ENCODE assay signal across 8 cellular contexts in genomic region chr15:34970098-34970416, GRCh38. TPM values are rescaled to one million over a fixed set of nuclear protein-coding genes. Genes with fewer than 3 reads are reported as not detected.
DNase-seq lines count a peak whose midpoint lies in the region; ATAC-seq and TF ChIP-seq lines count a peak whose summit lies in the region.
"Not testable (repeated sequence)": the region's sequence is repeated elsewhere in the genome, so short reads cannot be mapped to it uniquely, and the experiment has no call there.

No MANE protein-coding gene starts in this region.

- TF ChIP-seq CTCF in Loucy (conservative IDR thresholded peaks at IDR 0.05; ENCODE audit: low read length); neural crest cell (conservative IDR thresholded peaks at IDR 0.05); testis (IDR thresholded peaks at IDR 0.05): not testable (repeated sequence)

- H3K9me3 Mint-ChIP-seq in CD8-positive, alpha-beta memory T cell; activated CD8-positive, alpha-beta T cell treated with anti-CD3 and anti-CD28 coated beads, Interleukin-2, amount 10 ng/mL, durations not matched to agents 7 days and 5 days (ENCODE audit: insufficient read depth); dendritic cell treated with granulocyte-macrophage colony-stimulating factor and Interleukin-4, amounts not matched to agents 40 ng/mL and 50 ng/mL, for 4 days; neural crest cell: not testable (repeated sequence)

- peak overlapping the region; percentile 88 for H3K27ac ChIP-seq in CD8-positive, alpha-beta memory T cell (ENCODE audit: low read depth, low read length)
- peak overlapping the region in 1 of 2 donors; percentile 80 for H3K27ac ChIP-seq in testis

- peaks cover 45% of the 10 kb centered on the region for H3K79me2 ChIP-seq in Loucy (ENCODE audit: insufficient read depth, low read length)

- peak overlapping the region; percentile 96 for H3K4me3 ChIP-seq in CD8-positive, alpha-beta memory T cell (ENCODE audit: low read length)
- H3K4me3 ChIP-seq in HAP-1 (peak overlapping the region; percentile 98), Loucy (ENCODE audit: low read length, poor library complexity, severe bottlenecking) (peak overlapping the region; percentile 89), iPS-15b (ENCODE audit: low read depth, low read length) (peak overlapping the region; percentile 97), testis (peak overlapping the region; percentile 86 to 92)

- ATAC-seq in activated CD8-positive, alpha-beta T cell treated with anti-CD3 and anti-CD28 coated beads, Interleukin-2, amount 10 ng/mL, durations not matched to agents 7 days and 5 days, result peak; percentile 5

- H3K36me3 Mint-ChIP-seq in CD8-positive, alpha-beta memory T cell, result peaks cover 0 to 24% (median 5%) of the 10 kb centered on the region in 3 donors
- peaks cover 14% of the 10 kb centered on the region for H3K36me3 Mint-ChIP-seq in activated CD8-positive, alpha-beta T cell treated with anti-CD3 and anti-CD28 coated beads, Interleukin-2, amount 10 ng/mL, durations not matched to agents 7 days and 5 days (ENCODE audit: low read depth)
- peaks cover 34% of the 10 kb centered on the region for H3K36me3 Mint-ChIP-seq in dendritic cell treated with granulocyte-macrophage colony-stimulating factor and Interleukin-4, amounts not matched to agents 40 ng/mL and 50 ng/mL, for 4 days (ENCODE audit: low read depth)
- H3K36me3 Mint-ChIP-seq in neural crest cell (ENCODE audit: low read depth), result not testable (repeated sequence)

- DNase-seq in CD8-positive, alpha-beta memory T cell; HAP-1 (ENCODE audit: low spot score in 2 of 2); activated CD8-positive, alpha-beta T cell treated with anti-CD3 and anti-CD28 coated beads, Interleukin-2, amount 10 ng/mL, durations not matched to agents 7 days and 5 days; neural crest cell (ENCODE audit: low read depth, low spot score); testis: not testable (repeated sequence)

- peak overlapping the region; percentile 83 to 99 (median 96) for H3K27ac Mint-ChIP-seq in CD8-positive, alpha-beta memory T cell
- peak overlapping the region; percentile 92 for H3K27ac Mint-ChIP-seq in activated CD8-positive, alpha-beta T cell treated with anti-CD3 and anti-CD28 coated beads, Interleukin-2, amount 10 ng/mL, durations not matched to agents 7 days and 5 days
- H3K27ac Mint-ChIP-seq in dendritic cell treated with granulocyte-macrophage colony-stimulating factor and Interleukin-4, amounts not matched to agents 40 ng/mL and 50 ng/mL, for 4 days, result peak overlapping the region; percentile 95
- not testable (repeated sequence) for H3K27ac Mint-ChIP-seq in neural crest cell (ENCODE audit: unreplicated experiment)

- H3K4me2 ChIP-seq in Loucy (ENCODE audit: low read depth, low read length, poor library complexity, severe bottlenecking), result peak overlapping the region; percentile 72

- in situ Hi-C loops in HAP-1 (cut with MboI; ENCODE audit: low sequenced_read_pairs), result not testable (repeated sequence)

- H3K36me3 ChIP-seq in CD8-positive, alpha-beta memory T cell (ENCODE audit: insufficient read depth, low read length); Loucy (ENCODE audit: insufficient read depth, low read length); iPS-15b (ENCODE audit: control insufficient read depth, insufficient read depth, low read length); testis (ENCODE audit: low read depth, missing control alignments): not testable (repeated sequence)
- H3K36me3 ChIP-seq in HAP-1 (replicated peaks), result peaks cover 11% of the 10 kb centered on the region; the same call in 1 of the 2 replicates

- H3K9ac ChIP-seq in Loucy (ENCODE audit: low read depth, low read length, poor library complexity, severe bottlenecking), result peak overlapping the region; percentile 60
- not testable (repeated sequence) for H3K9ac ChIP-seq in iPS-15b (ENCODE audit: low read depth, low read length)

- H3K27me3 Mint-ChIP-seq in CD8-positive, alpha-beta memory T cell; activated CD8-positive, alpha-beta T cell treated with anti-CD3 and anti-CD28 coated beads, Interleukin-2, amount 10 ng/mL, durations not matched to agents 7 days and 5 days (ENCODE audit: low read depth); dendritic cell treated with granulocyte-macrophage colony-stimulating factor and Interleukin-4, amounts not matched to agents 40 ng/mL and 50 ng/mL, for 4 days; neural crest cell (ENCODE audit: low read depth): not testable (repeated sequence)

- TF ChIP-seq POLR2A in testis (IDR thresholded peaks at IDR 0.05), result not testable (repeated sequence)

- H3K9me3 ChIP-seq in CD8-positive, alpha-beta memory T cell (ENCODE audit: low read length); HAP-1; Loucy (ENCODE audit: insufficient read depth, low read depth, low read length); iPS-15b (ENCODE audit: control insufficient read depth, insufficient read depth, low read length); testis: not testable (repeated sequence)

- CTCF ChIA-PET in CD8-positive, alpha-beta memory T cell (lab: Charles Lee), result interaction anchor here (0.8 to 2.4 kb wide), 9 partner anchors 12 to 761 kb away, joined by 3 to 77 read pairs (median 3); partner anchors contain the start of gene ZNF770
- CTCF ChIA-PET in activated CD8-positive, alpha-beta T cell treated with anti-CD3 and anti-CD28 coated beads, Interleukin-2, amount 10 ng/mL, durations not matched to agents 7 days and 5 days (lab: Charles Lee), result interaction anchor here (0.7 to 2.4 kb wide), 14 partner anchors 10 to 475 kb away, joined by 3 to 31 read pairs (median 4); partner anchors contain the start of gene ZNF770

- H3K4me3 Mint-ChIP-seq in CD8-positive, alpha-beta memory T cell, result peak overlapping the region; percentile 97 to 100 (median 99)
- H3K4me3 Mint-ChIP-seq in activated CD8-positive, alpha-beta T cell treated with anti-CD3 and anti-CD28 coated beads, Interleukin-2, amount 10 ng/mL, durations not matched to agents 7 days and 5 days, result peak overlapping the region; percentile 99
- peak overlapping the region; percentile 99 for H3K4me3 Mint-ChIP-seq in dendritic cell treated with granulocyte-macrophage colony-stimulating factor and Interleukin-4, amounts not matched to agents 40 ng/mL and 50 ng/mL, for 4 days
- peak overlapping the region; percentile 100 for H3K4me3 Mint-ChIP-seq in neural crest cell

- intact Hi-C loops in dendritic cell treated with granulocyte-macrophage colony-stimulating factor and Interleukin-4, amounts not matched to agents 40 ng/mL and 50 ng/mL, for 4 days (cut with micrococcal nuclease); testis (cut with DNase I; ENCODE audit: low total_unique reads): not testable (repeated sequence)

- 20 to 44% methylated on average over 10 of the region's 10 CpGs for WGBS in testis, 2 donors

- H3F3A ChIP-seq in Loucy (ENCODE audit: low read depth), result not testable (repeated sequence)

- peaks cover 25% of the 10 kb centered on the region for H3K4me1 ChIP-seq in CD8-positive, alpha-beta memory T cell (ENCODE audit: insufficient read depth, low read length)
- H3K4me1 ChIP-seq in HAP-1, result peaks cover 10% of the 10 kb centered on the region
- H3K4me1 ChIP-seq in Loucy (ENCODE audit: insufficient read depth, low read length, poor library complexity, severe bottlenecking), result peaks cover 35% of the 10 kb centered on the region
- H3K4me1 ChIP-seq in iPS-15b (ENCODE audit: control insufficient read depth, insufficient read depth, low read length), result not testable (repeated sequence)
- H3K4me1 ChIP-seq in testis, result peaks cover 17% of the 10 kb centered on the region

- not testable (repeated sequence) for H3K9me2 ChIP-seq in Loucy (replicated peaks; ENCODE audit: low read depth, low read length)

- H4K20me1 ChIP-seq in Loucy (ENCODE audit: insufficient read depth, low read length, poor library complexity, severe bottlenecking), result peaks cover 40% of the 10 kb centered on the region

- peak overlapping the region; percentile 93 for H2AFZ ChIP-seq in Loucy (ENCODE audit: low read length)

- not testable (repeated sequence) for H3K27me3 ChIP-seq in CD8-positive, alpha-beta memory T cell (ENCODE audit: insufficient read depth, low read length, poor library complexity, severe bottlenecking); HAP-1 (ENCODE audit: low read depth); Loucy (ENCODE audit: insufficient read depth, low read length, poor library complexity, severe bottlenecking); iPS-15b (ENCODE audit: control insufficient read depth, insufficient read depth, low read length); testis

- H3K4me1 Mint-ChIP-seq in CD8-positive, alpha-beta memory T cell, result peaks cover 41 to 50% (median 48%) of the 10 kb centered on the region in 3 donors
- H3K4me1 Mint-ChIP-seq in activated CD8-positive, alpha-beta T cell treated with anti-CD3 and anti-CD28 coated beads, Interleukin-2, amount 10 ng/mL, durations not matched to agents 7 days and 5 days (ENCODE audit: low read depth), result peaks cover 34% of the 10 kb centered on the region
- peaks cover 42% of the 10 kb centered on the region for H3K4me1 Mint-ChIP-seq in dendritic cell treated with granulocyte-macrophage colony-stimulating factor and Interleukin-4, amounts not matched to agents 40 ng/mL and 50 ng/mL, for 4 days (ENCODE audit: low read depth)
- peaks cover 36% of the 10 kb centered on the region for H3K4me1 Mint-ChIP-seq in neural crest cell

- POLR2A ChIA-PET in CD8-positive, alpha-beta memory T cell (lab: Charles Lee), result interaction anchor here (1.1 to 3.3 kb wide), 2 partner anchors 18 to 31 kb away, joined by 3 to 71 read pairs; partner anchors contain the start of gene ZNF770
- POLR2A ChIA-PET in activated CD8-positive, alpha-beta T cell treated with anti-CD3 and anti-CD28 coated beads, Interleukin-2, amount 10 ng/mL, durations not matched to agents 7 days and 5 days (lab: Charles Lee), result interaction anchor here (0.6 to 3.3 kb wide), 3 partner anchors 11 to 23 kb away, joined by 4 to 65 read pairs (median 5); partner anchors contain the start of gene ZNF770

RNA-seq across cellular contexts. Expression of gene AQR, which starts 0.5 kb away (rescaled TPM):
- 10 to 100 TPM; 41.7 to 46.0 TPM for total RNA-seq in CD8-positive, alpha-beta memory T cell
- 14.8 TPM for polyA plus RNA-seq in CD8-positive, alpha-beta memory T cell
- 10 to 100 TPM; 33.2 to 37.0 TPM for total RNA-seq in activated CD8-positive, alpha-beta T cell treated with anti-CD3 and anti-CD28 coated beads, Interleukin-2, amount 10 ng/mL, durations not matched to agents 7 days and 5 days
- total RNA-seq in neural crest cell, result 36.8 and 40.5 TPM in 2 replicates
- total RNA-seq in testis, result 10 to 100 TPM; 37.6 to 38.5 TPM
- polyA plus RNA-seq in testis (ENCODE audit: insufficient read depth, low read depth, low replicate concordance), result 39.2 TPM

RNA-seq across cellular contexts. Expression of gene ZNF770, which starts 18.0 kb away (rescaled TPM):
- total RNA-seq in CD8-positive, alpha-beta memory T cell, result 10 to 100 TPM; 63.6 to 68.0 TPM
- 112 TPM for polyA plus RNA-seq in CD8-positive, alpha-beta memory T cell
- total RNA-seq in activated CD8-positive, alpha-beta T cell treated with anti-CD3 and anti-CD28 coated beads, Interleukin-2, amount 10 ng/mL, durations not matched to agents 7 days and 5 days, result 10 to 100 TPM; 34.0 to 35.1 TPM
- total RNA-seq in neural crest cell (51.0 and 53.8 TPM in 2 replicates), testis (10 to 100 TPM; 27.7 to 30.2 TPM)
- 17.7 TPM for polyA plus RNA-seq in testis (ENCODE audit: insufficient read depth, low read depth, low replicate concordance)
